Comparison of ENCODE assay signal across 32 cellular contexts in genomic region chr3:163362154-163362553, GRCh38.
"Had no signal": no experiment of that assay in that cellular context is flagged by ENCODE, and none has a peak within 500 bp of the region (broad histone marks: within the 10 kb centered on the region; RNA-seq: fewer than 3 reads in every experiment).

No MANE protein-coding gene starts in this region.

- DNase-seq: activated B cell treated with CpG ODN at 0.5 μM for 24 hours; activated CD4-positive, alpha-beta T cell treated with anti-CD3 and anti-CD28 coated beads for 48 hours; activated CD4-positive, alpha-beta T cell treated with anti-CD3 and anti-CD28 coated beads, Interleukin-2, amount 50 U/mL, for 1 hour; activated CD4-positive, alpha-beta T cell treated with anti-CD3 and anti-CD28 coated beads, Interleukin-2, amount 50 U/mL, for 48 hours; activated CD8-positive, alpha-beta memory T cell treated with anti-CD3 and anti-CD28 coated beads for 24 hours; activated CD8-positive, alpha-beta T cell treated with anti-CD3 and anti-CD28 coated beads for 36 hours; activated effector memory CD4-positive, alpha-beta T cell treated with Interleukin-2 at 50 U/mL for 16 hours; activated gamma-delta T cell treated with Interleukin-2 at 50 U/mL for 16 hours; activated naive CD4-positive, alpha-beta T cell treated with anti-CD3 and anti-CD28 coated beads, Interleukin-2, amount 50 U/mL, for 16 hours; activated naive CD4-positive, alpha-beta T cell treated with Interleukin-2 at 50 U/mL for 16 hours; activated T-cell treated with anti-CD3 and anti-CD28 coated beads, Interleukin-2, amount 50 U/mL, for 4 hours; amniotic stem cell; anterior cingulate cortex; brain microvascular endothelial cell; dorsolateral prefrontal cortex; effector memory CD4-positive, alpha-beta T cell; endodermal cell; foreskin fibroblast; gastrocnemius medialis; glutamatergic neuron; heart left ventricle; T-helper 17 cell; T1000; WERI-Rb-1 had no signal

- H3K36me3 Mint-ChIP-seq: activated naive CD8-positive, alpha-beta T cell had no signal

- ATAC-seq: activated CD4-positive, CD25-positive, alpha-beta regulatory T cell treated with anti-CD3 and anti-CD28 coated beads, Interleukin-2, amount 50 U/mL, for 24 hours; activated CD8-positive, alpha-beta T cell treated with anti-CD3 and anti-CD28 coated beads for 36 hours; activated T-cell treated with anti-CD3 and anti-CD28 coated beads, Interleukin-2, amount 50 U/mL, for 4 hours; activated T-helper 17 cell treated with anti-CD3 and anti-CD28 coated beads, Interleukin-2, amount 50 U/mL, for 72 hours; esophagus mucosa; gastrocnemius medialis; heart left ventricle; T-helper 17 cell had no signal

- H3K4me3 ChIP-seq: coronary artery, dorsolateral prefrontal cortex, gastrocnemius medialis, heart left ventricle had no signal

- H3K4me3 Mint-ChIP-seq: activated B cell treated with CpG ODN at 0.5 μM for 24 hours; activated CD8-positive, alpha-beta T cell treated with anti-CD3 and anti-CD28 coated beads for 36 hours; activated naive CD8-positive, alpha-beta T cell; activated T-cell treated with anti-CD3 and anti-CD28 coated beads, Interleukin-2, amount 50 U/mL, for 4 hours; activated T-helper 17 cell treated with anti-CD3 and anti-CD28 coated beads, Interleukin-2, amount 50 U/mL, for 72 hours; central memory CD8-positive, alpha-beta T cell; dendritic cell treated with granulocyte-macrophage colony-stimulating factor and Interleukin-4, amounts not matched to agents 40 ng/mL and 50 ng/mL, for 4 days; endodermal cell; T-helper 17 cell; T-helper 2 cell treated with Interferon-gamma antibody and Interleukin-4, amounts not matched to agents 5 μg/mL and 100 μg/mL, for 36 hours had no signal

- H3K27me3 Mint-ChIP-seq: activated B cell treated with CpG ODN at 0.5 μM for 24 hours; activated CD8-positive, alpha-beta T cell treated with anti-CD3 and anti-CD28 coated beads for 36 hours; activated naive CD8-positive, alpha-beta T cell; activated T-helper 17 cell treated with anti-CD3 and anti-CD28 coated beads, Interleukin-2, amount 50 U/mL, for 72 hours; central memory CD8-positive, alpha-beta T cell; dendritic cell treated with granulocyte-macrophage colony-stimulating factor and Interleukin-4, amounts not matched to agents 40 ng/mL and 50 ng/mL, for 4 days; T-helper 17 cell had no signal

- H3K36me3 ChIP-seq: brain microvascular endothelial cell, gastrocnemius medialis, heart left ventricle, WERI-Rb-1 had no signal

- H3K27ac ChIP-seq: brain microvascular endothelial cell, coronary artery, dorsolateral prefrontal cortex, gastrocnemius medialis, heart left ventricle, WERI-Rb-1 had no signal

- H3K4me1 Mint-ChIP-seq: activated B cell treated with CpG ODN at 0.5 μM for 24 hours; activated T-helper 17 cell treated with anti-CD3 and anti-CD28 coated beads, Interleukin-2, amount 50 U/mL, for 72 hours; central memory CD8-positive, alpha-beta T cell; endodermal cell; T-helper 17 cell had no signal

- H3K27me3 ChIP-seq: brain microvascular endothelial cell, dorsolateral prefrontal cortex, gastrocnemius medialis, heart left ventricle had no signal

- H3K4me1 ChIP-seq: gastrocnemius medialis, heart left ventricle had no signal

- H3K9me3 Mint-ChIP-seq: endodermal cell had no signal

- H3K9me3 ChIP-seq: gastrocnemius medialis had no signal

- H3K27ac Mint-ChIP-seq: activated B cell treated with CpG ODN at 0.5 μM for 24 hours; activated CD8-positive, alpha-beta T cell treated with anti-CD3 and anti-CD28 coated beads for 36 hours; activated naive CD8-positive, alpha-beta T cell; activated T-helper 17 cell treated with anti-CD3 and anti-CD28 coated beads, Interleukin-2, amount 50 U/mL, for 72 hours; dendritic cell treated with granulocyte-macrophage colony-stimulating factor and Interleukin-4, amounts not matched to agents 40 ng/mL and 50 ng/mL, for 4 days; endodermal cell; T-helper 17 cell; T-helper 2 cell treated with Interferon-gamma antibody and Interleukin-4, amounts not matched to agents 5 μg/mL and 100 μg/mL, for 36 hours had no signal
